Comparison of ENCODE assay signal across 9 cellular contexts in genomic region chr9:136792321-136793062, GRCh38. TPM values are rescaled to one million over a fixed set of nuclear protein-coding genes. Genes with fewer than 3 reads are reported as not detected.
DNase-seq lines count a peak whose midpoint lies in the region; ATAC-seq lines count a peak whose summit lies in the region.
"Had no signal": no experiment of that assay in that cellular context is flagged by ENCODE, and none has a peak within 500 bp of the region (broad histone marks: within the 10 kb centered on the region; RNA-seq: fewer than 3 reads in every experiment).

No MANE protein-coding gene starts in this region.

- H3K27me3 ChIP-seq in layer of hippocampus (ENCODE audit: control insufficient read depth, insufficient read depth, low read length), result no peaks in the 10 kb centered on the region

- H3K36me3 Mint-ChIP-seq in activated T-cell treated with anti-CD3 and anti-CD28 coated beads, Interleukin-2, amount 50 U/mL, for 72 hours (ENCODE audit: insufficient read depth in 2 of 2), result no peaks in the 10 kb centered on the region
- H3K36me3 Mint-ChIP-seq in activated T-helper 2 cell treated with anti-CD3 and anti-CD28 coated beads, Interferon-gamma antibody, Interleukin-2, Interleukin-4, amounts not matched to agents 10 μg/mL and 5 μg/mL and 100 μg/mL, durations not matched to agents 14 hours and 24 hours and 36 hours (ENCODE audit: low read depth), result peaks cover 9% of the 10 kb centered on the region

- no peaks in the 10 kb centered on the region for H3K9me3 Mint-ChIP-seq in activated T-cell treated with anti-CD3 and anti-CD28 coated beads, Interleukin-2, amount 50 U/mL, for 72 hours
- H3K9me3 Mint-ChIP-seq in activated T-helper 2 cell treated with anti-CD3 and anti-CD28 coated beads, Interferon-gamma antibody, Interleukin-2, Interleukin-4, amounts not matched to agents 10 μg/mL and 5 μg/mL and 100 μg/mL, durations not matched to agents 14 hours and 24 hours and 36 hours, result no peaks in the 10 kb centered on the region

- intact Hi-C loops in activated T-helper 2 cell treated with anti-CD3 and anti-CD28 coated beads, Interferon-gamma antibody, Interleukin-2, Interleukin-4, amounts not matched to agents 10 μg/mL and 5 μg/mL and 100 μg/mL, durations not matched to agents 14 hours and 24 hours and 36 hours (cut with micrococcal nuclease), result no loop called here

- H3K4me3 Mint-ChIP-seq in activated T-cell treated with anti-CD3 and anti-CD28 coated beads, Interleukin-2, amount 50 U/mL, for 72 hours, result peak overlapping the region; percentile 24 to 88
- peak overlapping the region; percentile 80 for H3K4me3 Mint-ChIP-seq in activated T-helper 2 cell treated with anti-CD3 and anti-CD28 coated beads, Interferon-gamma antibody, Interleukin-2, Interleukin-4, amounts not matched to agents 10 μg/mL and 5 μg/mL and 100 μg/mL, durations not matched to agents 14 hours and 24 hours and 36 hours (ENCODE audit: low read depth)

- ATAC-seq in activated T-cell treated with anti-CD3 and anti-CD28 coated beads, Interleukin-2, amount 50 U/mL, for 72 hours (replicated peaks in 1 of 2), result no peak
- ATAC-seq in GM18498 (IDR thresholded peaks at IDR 0.05; ENCODE audit: unreplicated experiment), result no peak

- peak overlapping the region; percentile 94 for H3K27ac ChIP-seq in layer of hippocampus (ENCODE audit: low read depth, low read length)
- H3K27ac ChIP-seq in temporal lobe (ENCODE audit: low read depth, low read length), result peak overlapping the region; percentile 95

- peaks cover 38% of the 10 kb centered on the region for H3K4me1 Mint-ChIP-seq in activated T-cell treated with anti-CD3 and anti-CD28 coated beads, Interleukin-2, amount 50 U/mL, for 72 hours (ENCODE audit: low read depth)
- peaks cover 20% of the 10 kb centered on the region for H3K4me1 Mint-ChIP-seq in activated T-helper 2 cell treated with anti-CD3 and anti-CD28 coated beads, Interferon-gamma antibody, Interleukin-2, Interleukin-4, amounts not matched to agents 10 μg/mL and 5 μg/mL and 100 μg/mL, durations not matched to agents 14 hours and 24 hours and 36 hours (ENCODE audit: low read depth)

- no peak for DNase-seq in activated T-cell treated with anti-CD3 and anti-CD28 coated beads, Interleukin-2, amount 50 U/mL, for 72 hours
- DNase-seq in activated T-cell treated with anti-CD3 and anti-CD28 coated beads, Interleukin-2, amount 50 U/mL, for 1 hour, result no peak
- DNase-seq in activated T-helper 2 cell treated with anti-CD3 and anti-CD28 coated beads, Interferon-gamma antibody, Interleukin-2, Interleukin-4, amounts not matched to agents 10 μg/mL and 5 μg/mL and 100 μg/mL, durations not matched to agents 14 hours and 24 hours and 36 hours (ENCODE audit: low spot score), result no peak
- no peak for DNase-seq in NCI-H526 treated with DMSO at 0.1 percent for 48 hours (lab: John Stamatoyannopoulos, UW)
- DNase-seq in cerebellar nuclear complex (lab: John Stamatoyannopoulos, UW), result no peak

- H3K27me3 Mint-ChIP-seq in activated T-cell treated with anti-CD3 and anti-CD28 coated beads, Interleukin-2, amount 50 U/mL, for 72 hours (ENCODE audit: low read depth), result no peaks in the 10 kb centered on the region
- peaks cover 11% of the 10 kb centered on the region for H3K27me3 Mint-ChIP-seq in activated T-helper 2 cell treated with anti-CD3 and anti-CD28 coated beads, Interferon-gamma antibody, Interleukin-2, Interleukin-4, amounts not matched to agents 10 μg/mL and 5 μg/mL and 100 μg/mL, durations not matched to agents 14 hours and 24 hours and 36 hours (ENCODE audit: low read depth)

- H3K27ac Mint-ChIP-seq in activated T-cell treated with anti-CD3 and anti-CD28 coated beads, Interleukin-2, amount 50 U/mL, for 72 hours, result peak overlapping the region; percentile 22
- peak overlapping the region; percentile 40 for H3K27ac Mint-ChIP-seq in activated T-helper 2 cell treated with anti-CD3 and anti-CD28 coated beads, Interferon-gamma antibody, Interleukin-2, Interleukin-4, amounts not matched to agents 10 μg/mL and 5 μg/mL and 100 μg/mL, durations not matched to agents 14 hours and 24 hours and 36 hours

RNA-seq across cellular contexts. Expression of gene TMEM141, which starts 1.3 kb away (rescaled TPM):
- 10 to 100 TPM; 18.7 to 20.9 TPM for total RNA-seq in activated T-cell treated with anti-CD3 and anti-CD28 coated beads, Interleukin-2, amount 50 U/mL, for 72 hours
- 34.4 and 34.7 TPM in 2 replicates for total RNA-seq in activated T-helper 2 cell treated with anti-CD3 and anti-CD28 coated beads, Interferon-gamma antibody, Interleukin-2, Interleukin-4, amounts not matched to agents 10 μg/mL and 5 μg/mL and 100 μg/mL, durations not matched to agents 14 hours and 24 hours and 36 hours
- 8.9 TPM for total RNA-seq in temporal lobe

RNA-seq across cellular contexts. Expression of gene CCDC183, which starts 3.6 kb away (rescaled TPM):
- under 1 TPM; 0.46 to 0.72 TPM for total RNA-seq in activated T-cell treated with anti-CD3 and anti-CD28 coated beads, Interleukin-2, amount 50 U/mL, for 72 hours
- total RNA-seq in activated T-helper 2 cell treated with anti-CD3 and anti-CD28 coated beads, Interferon-gamma antibody, Interleukin-2, Interleukin-4, amounts not matched to agents 10 μg/mL and 5 μg/mL and 100 μg/mL, durations not matched to agents 14 hours and 24 hours and 36 hours, result 0.11 TPM in 1 of 2 replicates, not detected in the other
- 2.2 TPM for total RNA-seq in temporal lobe
- total RNA-seq: M059J had no signal

RNA-seq across cellular contexts. Expression of gene RABL6, which starts 15.3 kb away (rescaled TPM):
- total RNA-seq in activated T-cell treated with anti-CD3 and anti-CD28 coated beads, Interleukin-2, amount 50 U/mL, for 72 hours, result 10 to 100 TPM; 65.7 to 66.8 TPM
- total RNA-seq in activated T-helper 2 cell treated with anti-CD3 and anti-CD28 coated beads, Interferon-gamma antibody, Interleukin-2, Interleukin-4, amounts not matched to agents 10 μg/mL and 5 μg/mL and 100 μg/mL, durations not matched to agents 14 hours and 24 hours and 36 hours, result 108 and 111 TPM in 2 replicates
- 29.5 TPM for total RNA-seq in temporal lobe

RNA-seq across cellular contexts. Expression of gene LCN15, which starts 28.2 kb away (rescaled TPM):
- not detected for total RNA-seq in activated T-cell treated with anti-CD3 and anti-CD28 coated beads, Interleukin-2, amount 50 U/mL, for 72 hours
- not detected in 2 replicates for total RNA-seq in activated T-helper 2 cell treated with anti-CD3 and anti-CD28 coated beads, Interferon-gamma antibody, Interleukin-2, Interleukin-4, amounts not matched to agents 10 μg/mL and 5 μg/mL and 100 μg/mL, durations not matched to agents 14 hours and 24 hours and 36 hours
- total RNA-seq in temporal lobe, result not detected
- total RNA-seq: M059J had no signal

RNA-seq across cellular contexts. Expression of gene LCN8, which starts 34.4 kb away (rescaled TPM):
- total RNA-seq in activated T-cell treated with anti-CD3 and anti-CD28 coated beads, Interleukin-2, amount 50 U/mL, for 72 hours, result not detected
- not detected in 2 replicates for total RNA-seq in activated T-helper 2 cell treated with anti-CD3 and anti-CD28 coated beads, Interferon-gamma antibody, Interleukin-2, Interleukin-4, amounts not matched to agents 10 μg/mL and 5 μg/mL and 100 μg/mL, durations not matched to agents 14 hours and 24 hours and 36 hours
- total RNA-seq in temporal lobe, result not detected
- total RNA-seq: M059J had no signal
